ENCODE assay signal across 15 cellular contexts in genomic region chr13:97268772-97269171, GRCh38. TPM values are rescaled to one million over a fixed set of nuclear protein-coding genes. Genes with fewer than 3 reads are reported as not detected.
DNase-seq lines count a peak whose midpoint lies in the region; ATAC-seq and TF ChIP-seq lines count a peak whose summit lies in the region.
"Had no signal": no experiment of that assay in that cellular context is flagged by ENCODE, and none has a peak within 500 bp of the region (broad histone marks: within the 10 kb centered on the region; RNA-seq: fewer than 3 reads in every experiment).

No MANE protein-coding gene starts in this region.

- H3K4me3 ChIP-seq in liver (ENCODE audit: low read depth in 1 of 3, low read length in 3 of 3) (no peak overlapping the region), subcutaneous abdominal adipose tissue (ENCODE audit: low read depth in 1 of 5, low read length in 5 of 5) (no peak overlapping the region)
- H3K4me3 ChIP-seq: PC-9, spleen had no signal

- peak in 1 of 2 donors; percentile 10 for TF ChIP-seq RAD21 in liver (IDR thresholded peaks at IDR 0.05)

- peak overlapping the region; percentile 37 for H3K27ac Mint-ChIP-seq in activated T-cell treated with anti-CD3 and anti-CD28 coated beads, Interleukin-2, amount 50 U/mL, for 24 hours
- peak overlapping the region; percentile 95 for H3K27ac Mint-ChIP-seq in endothelial cell (ENCODE audit: unreplicated experiment)

- H3K9me3 Mint-ChIP-seq in activated T-cell treated with anti-CD3 and anti-CD28 coated beads, Interleukin-2, amount 50 U/mL, for 24 hours, result no peaks in the 10 kb centered on the region
- no peaks in the 10 kb centered on the region for H3K9me3 Mint-ChIP-seq in endothelial cell (ENCODE audit: unreplicated experiment)
- H3K9me3 Mint-ChIP-seq: CD4-positive, alpha-beta memory T cell had no signal

- H3K9me3 ChIP-seq in liver (ENCODE audit: control insufficient read depth in 4 of 4, low read length in 3 of 4) (no peaks in the 10 kb centered on the region), subcutaneous abdominal adipose tissue (ENCODE audit: control insufficient read depth in 5 of 5, low read length in 5 of 5) (no peaks in the 10 kb centered on the region)
- H3K9me3 ChIP-seq: spleen had no signal

- H3K4me1 ChIP-seq in liver (ENCODE audit: control insufficient read depth in 4 of 4, insufficient read depth in 4 of 4, low read length in 3 of 4) (peaks cover 3 to 12% (median 7%) of the 10 kb centered on the region in 4 donors), subcutaneous abdominal adipose tissue (ENCODE audit: control insufficient read depth in 5 of 5, insufficient read depth in 5 of 5, low read length in 5 of 5) (peaks cover 0 to 48% (median 33%) of the 10 kb centered on the region in 5 donors)

- peaks cover 9% of the 10 kb centered on the region for H3K36me3 Mint-ChIP-seq in activated T-cell treated with anti-CD3 and anti-CD28 coated beads, Interleukin-2, amount 50 U/mL, for 24 hours (ENCODE audit: low read depth)
- peaks cover 18% of the 10 kb centered on the region for H3K36me3 Mint-ChIP-seq in endothelial cell (ENCODE audit: low read depth, unreplicated experiment)

- ATAC-seq in HG02885 (IDR thresholded peaks at IDR 0.05; ENCODE audit: poor library complexity, unreplicated experiment), result no peak

- no peak for TF ChIP-seq CTCF in endothelial cell (IDR thresholded peaks at IDR 0.05; ENCODE audit: unreplicated experiment)
- TF ChIP-seq CTCF in liver (IDR thresholded peaks at IDR 0.05; ENCODE audit: low read depth, low read length, missing input control), result no peak

- H3K9ac ChIP-seq in liver (ENCODE audit: low read depth in 1 of 2, low read length in 2 of 2), result no peak overlapping the region
- H3K9ac ChIP-seq in subcutaneous abdominal adipose tissue (ENCODE audit: low read length in 5 of 5), result no peak overlapping the region

- peak overlapping the region in 1 of 2 donors; percentile 18 for H3K27ac ChIP-seq in liver (ENCODE audit: low read depth in 1 of 2, low read length in 2 of 2)
- H3K27ac ChIP-seq in subcutaneous abdominal adipose tissue (ENCODE audit: low read depth, low read length), result peak overlapping the region; percentile 2
- H3K27ac ChIP-seq: PC-9, spleen had no signal

- no peak for DNase-seq in activated T-cell treated with anti-CD3 and anti-CD28 coated beads, Interleukin-2, amount 50 U/mL, for 24 hours
- no peak for DNase-seq in activated T-cell treated with anti-CD3 and anti-CD28 coated beads for 4 hours
- peak; percentile 35 for DNase-seq in endothelial cell (ENCODE audit: low spot score)
- no peak for DNase-seq in nucleus accumbens (lab: John Stamatoyannopoulos, UW)
- no peak for DNase-seq in mucosa of gallbladder (ENCODE audit: low spot score)
- DNase-seq: 8988T; CD4-positive, alpha-beta memory T cell; central memory CD4-positive, alpha-beta T cell; NCI-H1417; PC-9; spleen; T-helper 2 cell had no signal

- H3K36me3 ChIP-seq in liver (ENCODE audit: control insufficient read depth in 4 of 4, insufficient read depth in 3 of 4, low read depth in 1 of 4, low read length in 3 of 4) (no peaks in the 10 kb centered on the region), subcutaneous abdominal adipose tissue (ENCODE audit: control insufficient read depth in 5 of 5, insufficient read depth in 5 of 5, low read length in 5 of 5) (peaks cover 0 to 5% (median 3%) of the 10 kb centered on the region in 5 donors)

- whole genome bisulfite sequencing in liver, result 74% methylated on average over 6 of the region's 6 CpGs

- H3K4me1 Mint-ChIP-seq in activated T-cell treated with anti-CD3 and anti-CD28 coated beads, Interleukin-2, amount 50 U/mL, for 24 hours (ENCODE audit: low read depth), result peaks cover 38% of the 10 kb centered on the region
- H3K4me1 Mint-ChIP-seq in endothelial cell (ENCODE audit: unreplicated experiment), result peaks cover 75% of the 10 kb centered on the region

- no peaks in the 10 kb centered on the region for H3K27me3 Mint-ChIP-seq in activated T-cell treated with anti-CD3 and anti-CD28 coated beads, Interleukin-2, amount 50 U/mL, for 24 hours
- H3K27me3 Mint-ChIP-seq in endothelial cell (ENCODE audit: unreplicated experiment), result peaks cover 8% of the 10 kb centered on the region
- H3K27me3 Mint-ChIP-seq: CD4-positive, alpha-beta memory T cell had no signal

- no peak overlapping the region for H3K4me3 Mint-ChIP-seq in activated T-cell treated with anti-CD3 and anti-CD28 coated beads, Interleukin-2, amount 50 U/mL, for 24 hours
- H3K4me3 Mint-ChIP-seq in endothelial cell (ENCODE audit: unreplicated experiment), result peak overlapping the region; percentile 56
- H3K4me3 Mint-ChIP-seq: CD4-positive, alpha-beta memory T cell had no signal

- H3K27me3 ChIP-seq in liver (ENCODE audit: control insufficient read depth in 4 of 4, insufficient read depth in 4 of 4, low read length in 3 of 4) (no peaks in the 10 kb centered on the region), subcutaneous abdominal adipose tissue (ENCODE audit: control insufficient read depth in 5 of 5, insufficient read depth in 4 of 5, low read length in 5 of 5) (no peaks in the 10 kb centered on the region)
- H3K27me3 ChIP-seq: spleen had no signal

TF ChIP-seq in liver, 16 proteins besides CTCF, POLR2A, EP300 and RAD21:
- peak; percentile 42 for TF ChIP-seq NR2F2 (IDR thresholded peaks at IDR 0.05)
- TF ChIP-seq ATF3 (IDR thresholded peaks at IDR 0.05), result no peak
- no peak for TF ChIP-seq JUND (IDR thresholded peaks at IDR 0.05)

RNA-seq across cellular contexts. Expression of gene MBNL2, which starts 46.6 kb away (rescaled TPM):
- 137 TPM for total RNA-seq in endothelial cell (ENCODE audit: unreplicated experiment)
- total RNA-seq in liver, result 10 to 100 TPM; 16.0 to 49.6 TPM
- 10 to 100 TPM; 32.5 to 41.0 TPM for polyA plus RNA-seq in liver
- 74.7 TPM for total RNA-seq in mucosa of gallbladder
